8 cellular contexts compared by ENCODE assay signal in the genomic region with DNA sequence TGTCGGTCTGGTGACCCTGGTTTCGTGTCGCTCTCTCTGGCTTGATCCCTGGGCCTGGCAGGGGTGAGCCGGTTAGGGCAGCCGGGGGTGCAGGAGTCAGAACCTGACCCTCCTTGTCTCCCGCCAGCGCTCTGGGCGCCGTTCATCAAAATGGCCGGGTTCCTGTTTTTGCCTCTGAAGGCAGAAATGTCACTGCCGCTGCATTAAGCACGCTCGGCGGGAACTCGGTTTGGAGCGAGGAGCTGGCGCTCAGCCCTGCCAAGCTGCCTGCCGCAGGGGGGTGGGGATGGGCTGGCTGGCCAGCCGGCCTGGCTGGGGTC.
DNase-seq lines count a peak whose midpoint lies in the region; ATAC-seq, FAIRE-seq and TF ChIP-seq lines count a peak whose summit lies in the region.

No MANE protein-coding gene starts in this region.

- H3K4me1 ChIP-seq in A549 (peaks cover 19% of the 10 kb centered on the region; the same call in 2 of the 3 replicates), HUES48 (ENCODE audit: control insufficient read depth, insufficient read depth, low read length) (peaks cover 30% of the 10 kb centered on the region), GM12878 (ENCODE audit: control insufficient read depth, insufficient read depth, low read length) (peaks cover 21% of the 10 kb centered on the region), mesodermal cell (ENCODE audit: control insufficient read depth, insufficient read depth, low read length, poor library complexity, severe bottlenecking) (peaks cover 30% of the 10 kb centered on the region)

- intact Hi-C loops in GM12878 (cut with micrococcal nuclease; ENCODE audit: unreplicated experiment): loop anchor here (5.0 kb wide), 1 partner anchor 35 kb away; no protein-coding TSS in a partner anchor

- no peak overlapping the region; the same call in 1 of the 2 replicates for H2AFZ ChIP-seq in GM12878 (ENCODE audit: control insufficient read depth, low read depth, low read length)

- TF ChIP-seq RAD21 in A549 (conservative IDR thresholded peaks at IDR 0.05 in 1 of 2, IDR thresholded peaks at IDR 0.05 in 1 of 2) (no peak), GM12878 (IDR thresholded peaks at IDR 0.05; ENCODE audit: insufficient read depth, low read depth, low read length) (no peak)

- RAD21 ChIA-PET in GM12878 (lab: Charles Lee; ENCODE audit: unreplicated experiment): interaction anchor here (0.9 to 5.0 kb wide), 16 partner anchors 11 to 258 kb away, joined by 3 to 78 read pairs (median 8); a partner anchor contains a TSS

- H3K9ac ChIP-seq in HUES48 (ENCODE audit: low read depth, low read length): peak overlapping the region; percentile 46; the same call in 1 of the 2 replicates
- H3K9ac ChIP-seq in GM12878 (ENCODE audit: control insufficient read depth, insufficient read depth, low read length): no peak overlapping the region; the same call in 1 of the 2 replicates

- TF ChIP-seq EP300 in A549 (IDR thresholded peaks at IDR 0.05) (no peak), GM12878 (IDR thresholded peaks at IDR 0.05; ENCODE audit: borderline replicate concordance in 1 of 2, control insufficient read depth in 1 of 2, low read depth in 2 of 2, low read length in 2 of 2) (no peak)

- FAIRE-seq in A549 (lab: Jason Lieb, UNC): no peak
- FAIRE-seq in GM12878 (lab: Jason Lieb, UNC): no peak

- no peak for TF ChIP-seq CTCF in A549 (IDR thresholded peaks at IDR 0.05)
- TF ChIP-seq CTCF in GM12878 (IDR thresholded peaks at IDR 0.05 in 2 of 3, conservative IDR thresholded peaks at IDR 0.05 in 1 of 3; ENCODE audit: control insufficient read depth in 2 of 3, extremely low read depth in 1 of 3, insufficient read depth in 1 of 3, low read depth in 3 of 3, low read length in 3 of 3): no peak

- H3K9me3 ChIP-seq in A549: no peaks in the 10 kb centered on the region
- H3K9me3 ChIP-seq in HUES48 (ENCODE audit: control insufficient read depth, insufficient read depth, low read length): no peaks in the 10 kb centered on the region
- H3K9me3 ChIP-seq in GM12878 (replicated peaks; ENCODE audit: control insufficient read depth, insufficient read depth, low read length): no peaks in the 10 kb centered on the region; the same call in 2 of the 3 replicates
- no peaks in the 10 kb centered on the region for H3K9me3 ChIP-seq in mesodermal cell (ENCODE audit: control insufficient read depth, low read length)

- SMC1A ChIA-PET in GM12878 (lab: Charles Lee; ENCODE audit: uncharacterized antibody, unreplicated experiment): interaction anchor here (0.7 to 7.5 kb wide), 8 partner anchors 11 to 79 kb away, joined by 4 to 49 read pairs (median 23); no protein-coding TSS in a partner anchor

- in situ Hi-C loops in GM12878 (cut with MboI): no loop called here

- no peaks in the 10 kb centered on the region for H3K36me3 ChIP-seq in HUES48 (ENCODE audit: control insufficient read depth, insufficient read depth, low read length)
- H3K36me3 ChIP-seq in GM12878 (ENCODE audit: control insufficient read depth in 2 of 2, insufficient read depth in 2 of 2, low read length in 1 of 2): no peaks in the 10 kb centered on the region
- no peaks in the 10 kb centered on the region for H3K36me3 ChIP-seq in mesodermal cell (ENCODE audit: control insufficient read depth, insufficient read depth, low read length)

- POLR2A ChIA-PET in A549 (lab: Yijun Ruan, JAX): no interaction called here
- POLR2A ChIA-PET in GM12878 (lab: Charles Lee): interaction anchor here (0.5 to 2.7 kb wide), 8 partner anchors 10 to 255 kb away, joined by 3 to 15 read pairs (median 4); no protein-coding TSS in a partner anchor

- ATAC-seq in A549: no peak
- ATAC-seq in GM12878: peak; percentile 9
- ATAC-seq in activated CD4-positive, CD25-positive, alpha-beta regulatory T cell treated with anti-CD3 and anti-CD28 coated beads, Interleukin-2, amount 50 U/mL, for 24 hours: no peak

- no peak for DNase-seq in A549 (ENCODE audit: low read depth in 1 of 2, low spot score in 1 of 2)
- no peak for DNase-seq in GM12878 (ENCODE audit: low read depth, low spot score)
- no peak for DNase-seq in GM03348 (ENCODE audit: low spot score)
- DNase-seq in NK-92 (lab: John Stamatoyannopoulos, UW; ENCODE audit: unreplicated experiment): no peak
- DNase-seq in NCI-H1436 treated with DMSO at 0.1 percent for 48 hours (lab: John Stamatoyannopoulos, UW): no peak

- peak overlapping the region in 1 of 2 experiments; percentile 87; a peak in 2 of 6 replicates for H3K27ac ChIP-seq in A549
- H3K27ac ChIP-seq in HUES48 (ENCODE audit: low read depth, low read length): peak overlapping the region; percentile 91
- H3K27ac ChIP-seq in GM12878 (ENCODE audit: control insufficient read depth, insufficient read depth): no peak overlapping the region
- peak overlapping the region; percentile 96 for H3K27ac ChIP-seq in mesodermal cell (ENCODE audit: low read depth, low read length, severe bottlenecking)

- peak overlapping the region; percentile 88; the same call in 2 of the 3 replicates for H3K4me3 ChIP-seq in A549
- peak overlapping the region; percentile 60 for H3K4me3 ChIP-seq in HUES48 (ENCODE audit: low read depth, low read length)
- H3K4me3 ChIP-seq in GM12878: peak overlapping the region; percentile 75; the same call in 1 of the 2 replicates
- H3K4me3 ChIP-seq in mesodermal cell (ENCODE audit: extremely low read depth, insufficient read depth, low read length, poor library complexity, severe bottlenecking): peak overlapping the region; percentile 39

- CTCF ChIA-PET in A549 (lab: Yijun Ruan, JAX): interaction anchor here (1.0 to 6.6 kb wide), 14 partner anchors 11 to 78 kb away, joined by 3 to 46 read pairs (median 4); no protein-coding TSS in a partner anchor
- CTCF ChIA-PET in GM12878 (lab: Yijun Ruan, JAX): interaction anchor here (0.7 to 5.8 kb wide), 14 partner anchors 11 to 78 kb away, joined by 3 to 82 read pairs (median 12); no protein-coding TSS in a partner anchor

- TF ChIP-seq POLR2A in A549 (IDR thresholded peaks at IDR 0.05; ENCODE audit: low read length): no peak
- no peak for TF ChIP-seq POLR2A in GM12878 (IDR thresholded peaks at IDR 0.05; ENCODE audit: low read depth, low read length)

- no peaks in the 10 kb centered on the region for H4K20me1 ChIP-seq in GM12878 (ENCODE audit: control insufficient read depth, insufficient read depth)

- H3K4me2 ChIP-seq in A549 (peak overlapping the region; percentile 100; the same call in 2 of the 3 replicates), GM12878 (ENCODE audit: control insufficient read depth, insufficient read depth) (peak overlapping the region; percentile 97)

- no TSS peak for BruUV-seq in GM12878 (replicated peaks; lab: Mats Ljungman, UMichigan)

- 76% methylated on average over 10 of the region's 19 CpGs for WGBS in A549 (ENCODE audit: missing lambda C conversion rate)
- WGBS in GM12878 (ENCODE audit: insufficient coverage, insufficient replicate concordance, low lambda C conversion rate, missing lambda C conversion rate): 8% methylated on average over 19 of the region's 19 CpGs
- WGBS in mesodermal cell (ENCODE audit: insufficient coverage in 2 of 2), 2 experiments: 3 to 5% methylated on average over 13 to 16 of the region's 19 CpGs

- H3K27me3 ChIP-seq in HUES48 (ENCODE audit: control insufficient read depth, insufficient read depth, low read length) (peaks cover 16% of the 10 kb centered on the region), GM12878 (replicated peaks in 1 of 2; ENCODE audit: control insufficient read depth in 2 of 2, insufficient read depth in 2 of 2, low read length in 1 of 2) (peaks cover 5 to 6% of the 10 kb centered on the region in 2 experiments; a peak in 3 of 4 replicates)

- no peaks in the 10 kb centered on the region for H3K79me2 ChIP-seq in GM12878 (ENCODE audit: control insufficient read depth, insufficient read depth, low read length)

TF ChIP-seq in A549, 52 proteins besides CTCF, POLR2A, EP300 and RAD21:
- TF ChIP-seq, protein P1, sequence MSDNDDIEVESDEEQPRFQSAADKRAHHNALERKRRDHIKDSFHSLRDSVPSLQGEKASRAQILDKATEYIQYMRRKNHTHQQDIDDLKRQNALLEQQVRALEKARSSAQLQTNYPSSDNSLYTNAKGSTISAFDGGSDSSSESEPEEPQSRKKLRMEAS (IDR thresholded peaks at IDR 0.05): no peak
- TF ChIP-seq ZNF302 (CRISPR knock-in tag; IDR thresholded peaks at IDR 0.05): no peak
- TF ChIP-seq RARB (CRISPR knock-in tag; IDR thresholded peaks at IDR 0.05): no peak
- no peak for TF ChIP-seq RCOR1 (IDR thresholded peaks at IDR 0.05; ENCODE audit: low read depth, low read length)

TF ChIP-seq in GM12878, 131 proteins besides CTCF, POLR2A, EP300 and RAD21 (continues in another document):
- TF ChIP-seq SUZ12 (IDR thresholded peaks at IDR 0.05; ENCODE audit: unreplicated experiment) (no peak), LARP7 (IDR thresholded peaks at IDR 0.05) (no peak), EED (IDR thresholded peaks at IDR 0.05; ENCODE audit: low read depth) (no peak), ZNF622 (IDR thresholded peaks at IDR 0.05) (no peak), ZSCAN29 (IDR thresholded peaks at IDR 0.05) (no peak), RAD51 (IDR thresholded peaks at IDR 0.05) (no peak), BCL11A (IDR thresholded peaks at IDR 0.05; ENCODE audit: low read depth, low read length) (no peak)
